8 cellular contexts compared by ENCODE assay signal in genomic region chr17:14926526-14927122, GRCh38.
DNase-seq lines count a peak whose midpoint lies in the region; ATAC-seq and TF ChIP-seq lines count a peak whose summit lies in the region.

No MANE protein-coding gene starts in this region.

- no peak overlapping the region for H3K27ac Mint-ChIP-seq in activated T-cell treated with anti-CD3 and anti-CD28 coated beads, Interleukin-2, amount 50 U/mL, for 24 hours

- H3K36me3 Mint-ChIP-seq in activated T-cell treated with anti-CD3 and anti-CD28 coated beads, Interleukin-2, amount 50 U/mL, for 24 hours (ENCODE audit: low read depth), result no peaks in the 10 kb centered on the region

- H3K9me3 ChIP-seq in BE2C, result no peaks in the 10 kb centered on the region
- peaks cover 2% of the 10 kb centered on the region; the same call in 1 of the 2 replicates for H3K9me3 ChIP-seq in HEK293 (ENCODE audit: control insufficient read depth, insufficient read depth, low read depth, low read length)
- H3K9me3 ChIP-seq in fibroblast of lung (ENCODE audit: control insufficient read depth, insufficient read depth, low read depth, low read length), result no peaks in the 10 kb centered on the region
- no peaks in the 10 kb centered on the region for H3K9me3 ChIP-seq in osteoblast (ENCODE audit: low read depth, low read length)
- peaks cover 0 to 4% (median 0%) of the 10 kb centered on the region in 4 donors for H3K9me3 ChIP-seq in upper lobe of left lung

- H3K27ac ChIP-seq in HEK293 (ENCODE audit: extremely low read depth, low read depth, low read length), result no peak overlapping the region
- H3K27ac ChIP-seq in fibroblast of lung (ENCODE audit: insufficient read depth, low read length), result no peak overlapping the region
- no peak overlapping the region for H3K27ac ChIP-seq in osteoblast (ENCODE audit: low read depth, low read length)
- H3K27ac ChIP-seq in upper lobe of left lung, result no peak overlapping the region

- H3K79me2 ChIP-seq in fibroblast of lung (ENCODE audit: control insufficient read depth, insufficient read depth, low read length) (no peaks in the 10 kb centered on the region), osteoblast (ENCODE audit: insufficient read depth, low read length) (no peaks in the 10 kb centered on the region)

- 13 to 14% methylated on average over 7 of the region's 7 CpGs for WGBS in upper lobe of left lung, 2 donors

- peaks cover 30% of the 10 kb centered on the region for H3K27me3 Mint-ChIP-seq in activated T-cell treated with anti-CD3 and anti-CD28 coated beads, Interleukin-2, amount 50 U/mL, for 24 hours

- peak in 1 of 2 donors; percentile 22 for ATAC-seq in upper lobe of left lung (ENCODE audit: low FRiP score in 2 of 2)

- CTCF ChIA-PET in HEK293 (lab: Yijun Ruan, JAX), result interaction anchor here (0.5 to 4.4 kb wide), 51 partner anchors 8 to 1896 kb away, joined by 3 to 69 read pairs (median 4); no protein-coding TSS in a partner anchor

- H3K4me1 ChIP-seq in BE2C (no peaks in the 10 kb centered on the region), HEK293 (ENCODE audit: control insufficient read depth, insufficient read depth, low read length) (no peaks in the 10 kb centered on the region), fibroblast of lung (ENCODE audit: control insufficient read depth, extremely low read depth, insufficient read depth, low read length) (no peaks in the 10 kb centered on the region), osteoblast (ENCODE audit: insufficient read depth, low read length) (peaks cover 7% of the 10 kb centered on the region), upper lobe of left lung (no peaks in the 10 kb centered on the region)

- no peak overlapping the region for H2AFZ ChIP-seq in fibroblast of lung (ENCODE audit: low read length)
- no peak overlapping the region for H2AFZ ChIP-seq in osteoblast (ENCODE audit: low read length)

- H3K4me3 ChIP-seq in BE2C (ENCODE audit: low read depth, low read length), result no peak overlapping the region
- no peak overlapping the region for H3K4me3 ChIP-seq in HEK293 (ENCODE audit: low read depth, low read length)
- H3K4me3 ChIP-seq in fibroblast of lung (replicated peaks in 1 of 4; ENCODE audit: control extremely low read depth in 1 of 4, insufficient read depth in 1 of 4, low read depth in 3 of 4, low read length in 4 of 4), result no peak overlapping the region
- no peak overlapping the region for H3K4me3 ChIP-seq in osteoblast (ENCODE audit: insufficient read depth, low read length)
- no peak overlapping the region for H3K4me3 ChIP-seq in upper lobe of left lung

- no peaks in the 10 kb centered on the region for H3K36me3 ChIP-seq in BE2C
- no peaks in the 10 kb centered on the region for H3K36me3 ChIP-seq in HEK293 (ENCODE audit: control insufficient read depth in 2 of 2, insufficient read depth in 1 of 2, low read length in 2 of 2)
- no peaks in the 10 kb centered on the region for H3K36me3 ChIP-seq in fibroblast of lung (ENCODE audit: control insufficient read depth, insufficient read depth, low read length)
- no peaks in the 10 kb centered on the region for H3K36me3 ChIP-seq in osteoblast (ENCODE audit: insufficient read depth, low read length)
- no peaks in the 10 kb centered on the region for H3K36me3 ChIP-seq in upper lobe of left lung

- DNase-seq in BE2C (peak; percentile 11), OCI-M1 (lab: John Stamatoyannopoulos, UW) (peak; percentile 92), fibroblast of lung (ENCODE audit: low read depth in 2 of 2) (peak; percentile 48 to 80), osteoblast (ENCODE audit: insufficient read length, low spot score, missing footprints) (peak; percentile 14), upper lobe of left lung (peak in 1 of 2 donors; percentile 41), NCI-H187 (lab: John Stamatoyannopoulos, UW) (no peak)
- DNase-seq in activated T-cell treated with anti-CD3 and anti-CD28 coated beads, Interleukin-2, amount 50 U/mL, for 24 hours, result peak; percentile 42

- no peak for TF ChIP-seq POLR2A in upper lobe of left lung (IDR thresholded peaks at IDR 0.05)

- peaks cover 8% of the 10 kb centered on the region for H3K9me3 Mint-ChIP-seq in activated T-cell treated with anti-CD3 and anti-CD28 coated beads, Interleukin-2, amount 50 U/mL, for 24 hours

- POLR2A ChIA-PET in HEK293 (lab: Yijun Ruan, JAX), result interaction anchor here (0.6 kb wide), 1 partner anchor 40 kb away, joined by 3 read pairs; no protein-coding TSS in a partner anchor

- H3K9ac ChIP-seq in fibroblast of lung (ENCODE audit: insufficient read depth, low read length), result no peak overlapping the region

- no peak overlapping the region for H3K4me3 Mint-ChIP-seq in activated T-cell treated with anti-CD3 and anti-CD28 coated beads, Interleukin-2, amount 50 U/mL, for 24 hours

- H3K4me1 Mint-ChIP-seq in activated T-cell treated with anti-CD3 and anti-CD28 coated beads, Interleukin-2, amount 50 U/mL, for 24 hours (ENCODE audit: low read depth), result no peaks in the 10 kb centered on the region

- TF ChIP-seq CTCF in BE2C (IDR thresholded peaks at IDR 0.05; ENCODE audit: low read depth, low read length) (peak; percentile 65), HEK293 (tag by site-specific recombination; IDR thresholded peaks at IDR 0.05) (peak; percentile 27; the same call in 1 of the 2 replicates), fibroblast of lung (conservative IDR thresholded peaks at IDR 0.05 in 1 of 2, IDR thresholded peaks at IDR 0.05 in 1 of 2; ENCODE audit: low read depth in 1 of 2, low read length in 2 of 2) (peak; percentile 74 to 83), osteoblast (IDR thresholded peaks at IDR 0.05; ENCODE audit: extremely low read depth, low read depth, low read length) (peak; percentile 84), upper lobe of left lung (IDR thresholded peaks at IDR 0.05) (peak; percentile 26 to 73 (median 64))

- TF ChIP-seq EP300 in upper lobe of left lung (IDR thresholded peaks at IDR 0.05), result no peak

- H3K4me2 ChIP-seq in fibroblast of lung (ENCODE audit: extremely low read depth, insufficient read depth, low read length) (no peak overlapping the region), osteoblast (ENCODE audit: insufficient read depth, low read length) (peak overlapping the region; percentile 28)

- H4K20me1 ChIP-seq in fibroblast of lung (ENCODE audit: control insufficient read depth, extremely low read depth, insufficient read depth, low read length) (no peaks in the 10 kb centered on the region), osteoblast (ENCODE audit: insufficient read depth, low read length) (no peaks in the 10 kb centered on the region)

- no peaks in the 10 kb centered on the region for H3K27me3 ChIP-seq in BE2C
- H3K27me3 ChIP-seq in fibroblast of lung (ENCODE audit: control insufficient read depth, insufficient read depth, low read length), result no peaks in the 10 kb centered on the region
- no peaks in the 10 kb centered on the region for H3K27me3 ChIP-seq in osteoblast (ENCODE audit: insufficient read depth, low read length)
- H3K27me3 ChIP-seq in upper lobe of left lung, result no peaks in the 10 kb centered on the region

TF ChIP-seq in HEK293, 187 proteins besides CTCF, POLR2A, EP300 and RAD21:
- TF ChIP-seq BCL11A (tag by site-specific recombination; IDR thresholded peaks at IDR 0.05; ENCODE audit: low read depth), result no peak
- TF ChIP-seq TSHZ1 (tag by site-specific recombination; IDR thresholded peaks at IDR 0.05; ENCODE audit: borderline replicate concordance), result no peak
- TF ChIP-seq ZBTB17 (tag by site-specific recombination; IDR thresholded peaks at IDR 0.05), result peak; percentile 26; the same call in 1 of the 2 replicates
- TF ChIP-seq GFI1B (tag by site-specific recombination; IDR thresholded peaks at IDR 0.05), result no peak
- TF ChIP-seq ZNF660 (tag by site-specific recombination; IDR thresholded peaks at IDR 0.05), result peak; percentile 70; the same call in 1 of the 2 replicates
- no peak for TF ChIP-seq ZBTB8A (tag by site-specific recombination; IDR thresholded peaks at IDR 0.05)
- TF ChIP-seq ZNF146 (tag by site-specific recombination; IDR thresholded peaks at IDR 0.05), result no peak
- peak; percentile 90 for TF ChIP-seq ZNF654 (tag by site-specific recombination; IDR thresholded peaks at IDR 0.05; ENCODE audit: low read depth)
- TF ChIP-seq ZNF362 (tag by site-specific recombination; IDR thresholded peaks at IDR 0.05), result peak; percentile 86
- TF ChIP-seq SP7 (tag by site-specific recombination; IDR thresholded peaks at IDR 0.05), result 0 out of 2 replicates have a peak, but pooled peaks have one; percentile 19

Comparison
In these comparisons a context has a peak if more than half of its experiments do, and no peak if none do; other contexts are left out.
1. DNase-seq: peak in BE2C (single experiment), OCI-M1 (single experiment), activated T-cell treated with anti-CD3 and anti-CD28 coated beads, Interleukin-2, amount 50 U/mL, for 24 hours (single experiment), fibroblast of lung (2 of 2) and osteoblast (single experiment); none in NCI-H187 (0 of 2).
2. CTCF ChIP-seq: peak in every context shown above with its lines; median percentile 84 in osteoblast; 78 in fibroblast of lung; 65 in BE2C; 64 in upper lobe of left lung; 27 in HEK293.